17 cellular contexts compared by ENCODE assay signal in genomic region chr1:229988534-229988933, GRCh38.
DNase-seq lines count a peak whose midpoint lies in the region; ATAC-seq, FAIRE-seq and TF ChIP-seq lines count a peak whose summit lies in the region.
"Had no signal": no experiment of that assay in that cellular context is flagged by ENCODE, and none has a peak within 500 bp of the region (broad histone marks: within the 10 kb centered on the region; RNA-seq: fewer than 3 reads in every experiment).

No MANE protein-coding gene starts in this region.

- H3K9me1 ChIP-seq in K562 (ENCODE audit: control insufficient read depth, insufficient read depth, low read length): no peaks in the 10 kb centered on the region

- H3K4me3 ChIP-seq in LNCaP clone FGC (ENCODE audit: low read depth, low read length): no peak overlapping the region
- no peak overlapping the region for H3K4me3 ChIP-seq in K562
- no peak overlapping the region for H3K4me3 ChIP-seq in BE2C (ENCODE audit: low read depth, low read length)

- ATAC-seq in K562 (no peak), GM18870 (IDR thresholded peaks at IDR 0.05; ENCODE audit: unreplicated experiment) (no peak)

- DNase-seq in LNCaP clone FGC (ENCODE audit: low read depth) (peak; percentile 88), K562 (ENCODE audit: extremely low read depth in 1 of 4, low spot score in 3 of 4) (no peak), osteocyte (ENCODE audit: extremely low spot score, unreplicated experiment) (peak; percentile 21), amygdala (lab: John Stamatoyannopoulos, UW) (no peak), BE2C (no peak)
- DNase-seq: ACHN; C1 segment of cervical spinal cord; CD4-positive, alpha-beta memory T cell; DMS153; DMS79 treated with DMSO at 0.1 percent for 48 hours; EL; HCEC 1CT had no signal

- intact Hi-C loops in K562 (cut with micrococcal nuclease): no loop called here

- no peak overlapping the region for H2AFZ ChIP-seq in K562 (ENCODE audit: low read depth, low read length)

- TF ChIP-seq CTCF in C4-2B (conservative IDR thresholded peaks at IDR 0.05): no peak
- no peak for TF ChIP-seq CTCF in LNCaP clone FGC (IDR thresholded peaks at IDR 0.05; ENCODE audit: control insufficient read depth, extremely low read depth, insufficient read depth)
- TF ChIP-seq CTCF in K562 (IDR thresholded peaks at IDR 0.05 in 2 of 3, conservative IDR thresholded peaks at IDR 0.05 in 1 of 3; ENCODE audit: insufficient read depth in 2 of 3, low read depth in 1 of 3, low read length in 3 of 3): no peak
- no peak for TF ChIP-seq CTCF in osteocyte (IDR thresholded peaks at IDR 0.05)
- TF ChIP-seq CTCF in BE2C (IDR thresholded peaks at IDR 0.05; ENCODE audit: low read depth, low read length): no peak

- 3% methylated on average over 5 of the region's 5 CpGs for WGBS in K562 (ENCODE audit: insufficient coverage, low coverage, missing lambda C conversion rate)

- H3K9ac ChIP-seq in K562 (ENCODE audit: insufficient read depth in 1 of 2, low read depth in 2 of 2, low read length in 2 of 2): no peak overlapping the region

- TF ChIP-seq EP300 in K562 (IDR thresholded peaks at IDR 0.05; ENCODE audit: low read length): no peak

- peaks cover 66 to 74% of the 10 kb centered on the region in 2 experiments for H3K27me3 ChIP-seq in K562 (ENCODE audit: control insufficient read depth in 2 of 2, insufficient read depth in 2 of 2, low read length in 2 of 2)
- no peaks in the 10 kb centered on the region for H3K27me3 ChIP-seq in BE2C

- peaks cover 5% of the 10 kb centered on the region for H3K4me1 Mint-ChIP-seq in osteocyte (ENCODE audit: unreplicated experiment)
- H3K4me1 Mint-ChIP-seq: CD4-positive, alpha-beta memory T cell had no signal

- peaks cover 48% of the 10 kb centered on the region for H3K27me3 Mint-ChIP-seq in osteocyte (ENCODE audit: unreplicated experiment)

- no peaks in the 10 kb centered on the region for H3K36me3 Mint-ChIP-seq in osteocyte (ENCODE audit: unreplicated experiment)
- H3K36me3 Mint-ChIP-seq: CD4-positive, alpha-beta memory T cell had no signal

- no peak overlapping the region for H3K4me3 Mint-ChIP-seq in osteocyte (ENCODE audit: unreplicated experiment)
- H3K4me3 Mint-ChIP-seq: CD4-positive, alpha-beta memory T cell had no signal

- no TSS peak for BruUV-seq in K562 (replicated peaks; lab: Mats Ljungman, UMichigan)

- in situ Hi-C loops in K562 (cut with MboI): no loop called here

- H3K79me2 ChIP-seq in K562 (ENCODE audit: control insufficient read depth, insufficient read depth, low read length): no peaks in the 10 kb centered on the region

- no peak for TF ChIP-seq RAD21 in K562 (CRISPR knock-in tag; conservative IDR thresholded peaks at IDR 0.05 in 1 of 2, IDR thresholded peaks at IDR 0.05 in 1 of 2)

- H3K4me1 ChIP-seq in K562 (replicated peaks in 1 of 2; ENCODE audit: control insufficient read depth in 2 of 2, insufficient read depth in 2 of 2, low read length in 2 of 2) (no peaks in the 10 kb centered on the region), BE2C (no peaks in the 10 kb centered on the region)

- H3K9me3 Mint-ChIP-seq in osteocyte (ENCODE audit: unreplicated experiment): no peaks in the 10 kb centered on the region
- H3K9me3 Mint-ChIP-seq: CD4-positive, alpha-beta memory T cell had no signal

- no peaks in the 10 kb centered on the region for H4K20me1 ChIP-seq in K562 (replicated peaks; ENCODE audit: control insufficient read depth, insufficient read depth, low read length)

- H3K9me3 ChIP-seq in K562 (replicated peaks; ENCODE audit: control insufficient read depth, insufficient read depth, low read depth, low read length) (no peaks in the 10 kb centered on the region), BE2C (no peaks in the 10 kb centered on the region)

- no peak for FAIRE-seq in K562 (lab: Jason Lieb, UNC)
- FAIRE-seq: G401.6, GM12892 had no signal

- no peaks in the 10 kb centered on the region for H3K36me3 ChIP-seq in K562 (ENCODE audit: control insufficient read depth, insufficient read depth, low read length)
- H3K36me3 ChIP-seq in BE2C: no peaks in the 10 kb centered on the region

- POLR2A ChIA-PET in K562 (lab: Yijun Ruan, JAX): no interaction called here

- H3K27ac Mint-ChIP-seq in osteocyte (ENCODE audit: unreplicated experiment): no peak overlapping the region
- H3K27ac Mint-ChIP-seq: CD4-positive, alpha-beta memory T cell had no signal

- H3K4me2 ChIP-seq in K562 (ENCODE audit: insufficient read depth, low read length): no peak overlapping the region

- CTCF ChIA-PET in K562 (lab: Yijun Ruan, JAX; ENCODE audit: low intra/inter-chr PET ratio): no interaction called here

- no peak for TF ChIP-seq POLR2A in K562 (conservative IDR thresholded peaks at IDR 0.05)

- H3K27ac ChIP-seq in C4-2B: peak overlapping the region; percentile 54
- H3K27ac ChIP-seq in K562 (ENCODE audit: extremely low read depth, low read depth, low read length): no peak overlapping the region
- H3K27ac ChIP-seq: HL-60 had no signal

TF ChIP-seq in K562, 482 proteins besides CTCF, POLR2A, EP300 and RAD21:
- peak; percentile 18 for TF ChIP-seq RBM25 (IDR thresholded peaks at IDR 0.05; ENCODE audit: low read depth, low read length, severe bottlenecking)
- no peak for TF ChIP-seq ZNF436 (CRISPR knock-in tag; IDR thresholded peaks at IDR 0.05)

Comparison
In these comparisons a context has a peak if more than half of its experiments do, and no peak if none do; other contexts are left out.
1. DNase-seq: peak in LNCaP clone FGC (single experiment) and osteocyte (single experiment); none in K562 (0 of 4), amygdala (0 of 56) and BE2C (single experiment).